Comparison of ENCODE assay signal across 8 cellular contexts in genomic region chr19:49639401-49640112, GRCh38. TPM values are rescaled to one million over a fixed set of nuclear protein-coding genes. Genes with fewer than 3 reads are reported as not detected.
DNase-seq lines count a peak whose midpoint lies in the region; ATAC-seq and TF ChIP-seq lines count a peak whose summit lies in the region.

No MANE protein-coding gene starts in this region.

- H3K27ac Mint-ChIP-seq in H9 (peak overlapping the region in 2 of 3 experiments; percentile 36 to 87; a peak in 3 of 7 replicates), WTC11 (no peak overlapping the region; the same call in 1 of the 2 replicates), glutamatergic neuron (ENCODE audit: unreplicated experiment) (peak overlapping the region; percentile 38)

- peaks cover 17% of the 10 kb centered on the region for H3K36me3 ChIP-seq in skeletal muscle satellite cell (ENCODE audit: insufficient read depth, low read length)

- H2AK5ac ChIP-seq in H9 (ENCODE audit: insufficient read length, low read length): no peak overlapping the region

- peaks cover 18% of the 10 kb centered on the region for H3K23me2 ChIP-seq in H9 (ENCODE audit: insufficient read length, low read depth, low read length, poor library complexity, severe bottlenecking)

- H2BK15ac ChIP-seq in H9 (ENCODE audit: low read depth, low read length): no peak overlapping the region

- no peak overlapping the region for H2BK5ac ChIP-seq in H9 (ENCODE audit: insufficient read length, low read length)

- H2BK20ac ChIP-seq in H9 (ENCODE audit: low read depth, low read length, poor library complexity, severe bottlenecking): no peak overlapping the region

- H3K27me3 Mint-ChIP-seq in H9 (ENCODE audit: low read depth): peaks cover 25% of the 10 kb centered on the region
- H3K27me3 Mint-ChIP-seq in WTC11 (ENCODE audit: low read depth): peaks cover 36% of the 10 kb centered on the region
- peaks cover 17% of the 10 kb centered on the region for H3K27me3 Mint-ChIP-seq in glutamatergic neuron (ENCODE audit: unreplicated experiment)

- H3K4ac ChIP-seq in H9 (ENCODE audit: low read depth, low read length): no peak overlapping the region

- CTCF ChIA-PET in WTC11 (lab: Charles Lee): interaction anchor here (0.8 to 4.7 kb wide), 19 partner anchors 8 to 174 kb away, joined by 3 to 108 read pairs (median 5); partner anchors contain the start of genes CPT1C, FUZ, PRMT1 and RCN3

- H2BK120ac ChIP-seq in H9 (ENCODE audit: low read depth, low read length, poor library complexity, severe bottlenecking): no peak overlapping the region

- H4K20me1 ChIP-seq in H9 (ENCODE audit: control insufficient read depth, insufficient read depth, insufficient read length): no peaks in the 10 kb centered on the region

- H3K27ac ChIP-seq in H9 (ENCODE audit: insufficient read length, low read depth, low read length): no peak overlapping the region

- no peak overlapping the region for H3T11ph ChIP-seq in H9 (ENCODE audit: low read length)

- H3K36me3 Mint-ChIP-seq in H9 (ENCODE audit: insufficient read depth in 1 of 3, low read depth in 3 of 3) (peaks cover 2 to 11% (median 4%) of the 10 kb centered on the region in 3 experiments; a peak in 5 of 7 replicates), WTC11 (no peaks in the 10 kb centered on the region; the same call in 1 of the 2 replicates), glutamatergic neuron (ENCODE audit: unreplicated experiment) (no peaks in the 10 kb centered on the region)

- POLR2A ChIA-PET in WTC11 (lab: Charles Lee): interaction anchor here (0.6 to 2.1 kb wide), 15 partner anchors 9 to 174 kb away, joined by 3 to 30 read pairs (median 4); partner anchors contain the start of genes AP2A1, FUZ, PRMT1 and PRR12

- H3K14ac ChIP-seq in H9 (ENCODE audit: insufficient read depth, low read length): no peak overlapping the region

- H3K27me3 ChIP-seq in H9 (ENCODE audit: insufficient read depth, low read length) (no peaks in the 10 kb centered on the region), skeletal muscle satellite cell (ENCODE audit: control insufficient read depth, insufficient read depth, low read length) (no peaks in the 10 kb centered on the region)

- no peak overlapping the region for H3K56ac ChIP-seq in H9 (ENCODE audit: insufficient read length, low read depth, low read length)

- peaks cover 9% of the 10 kb centered on the region for H3K79me2 ChIP-seq in H9 (ENCODE audit: insufficient read depth, low read length)

- peak overlapping the region; percentile 75 for H3K4me3 ChIP-seq in skeletal muscle satellite cell (ENCODE audit: low read length)

- H4K91ac ChIP-seq in H9 (ENCODE audit: insufficient read length, low read depth, low read length): no peak overlapping the region

- TF ChIP-seq CTCF in H9 (conservative IDR thresholded peaks at IDR 0.05) (no peak), WTC11 (IDR thresholded peaks at IDR 0.05) (no peak), glutamatergic neuron (IDR thresholded peaks at IDR 0.05; ENCODE audit: partially characterized antibody, unreplicated experiment) (no peak)

- H2BK12ac ChIP-seq in H9 (ENCODE audit: insufficient read length, low read depth, low read length): no peak overlapping the region

- H3K4me1 ChIP-seq in H9 (ENCODE audit: insufficient read depth, low read length): no peaks in the 10 kb centered on the region; the same call in 1 of the 2 replicates
- H3K4me1 ChIP-seq in skeletal muscle satellite cell (ENCODE audit: control insufficient read depth, insufficient read depth, low read length): peaks cover 44% of the 10 kb centered on the region

- peaks cover 62 to 75% of the 10 kb centered on the region in 2 experiments for H3K4me1 Mint-ChIP-seq in H9
- H3K4me1 Mint-ChIP-seq in WTC11: peaks cover 65% of the 10 kb centered on the region
- H3K4me1 Mint-ChIP-seq in glutamatergic neuron (ENCODE audit: low read depth, unreplicated experiment): peaks cover 44% of the 10 kb centered on the region

- no peak overlapping the region for H3K23ac ChIP-seq in H9 (ENCODE audit: insufficient read length, low read depth, low read length)

- no peak overlapping the region for H4K5ac ChIP-seq in H9 (ENCODE audit: insufficient read length, low read depth, low read length)

- peaks cover 10% of the 10 kb centered on the region for H3K79me1 ChIP-seq in H9 (ENCODE audit: insufficient read depth, low read depth, low read length, poor library complexity, severe bottlenecking)

- ATAC-seq in WTC11: no peak
- ATAC-seq in HG03095 (IDR thresholded peaks at IDR 0.05; ENCODE audit: unreplicated experiment): no peak
- no peak for ATAC-seq in GM19397 (IDR thresholded peaks at IDR 0.05; ENCODE audit: unreplicated experiment)

- H3K4me2 ChIP-seq in H9 (ENCODE audit: insufficient read depth, insufficient read length, low read length): peak overlapping the region; percentile 51
- H3K4me2 ChIP-seq in skeletal muscle satellite cell (ENCODE audit: low read length): peak overlapping the region; percentile 94

- no peak overlapping the region for H4K8ac ChIP-seq in H9 (replicated peaks; ENCODE audit: insufficient read length, low read depth, low read length)

- H3K9me3 Mint-ChIP-seq in H9: no peaks in the 10 kb centered on the region; a peak in 1 of 5 replicates
- no peaks in the 10 kb centered on the region for H3K9me3 Mint-ChIP-seq in WTC11
- H3K9me3 Mint-ChIP-seq in glutamatergic neuron (ENCODE audit: unreplicated experiment): peaks cover 14% of the 10 kb centered on the region

- peak overlapping the region; percentile 60 to 94 for H3K4me3 Mint-ChIP-seq in H9
- peak overlapping the region; percentile 99 for H3K4me3 Mint-ChIP-seq in WTC11
- peak overlapping the region; percentile 79 for H3K4me3 Mint-ChIP-seq in glutamatergic neuron (ENCODE audit: unreplicated experiment)

- no peak overlapping the region for H3K18ac ChIP-seq in H9 (ENCODE audit: insufficient read length, low read depth, low read length)

- DNase-seq in H9 (no peak), WTC11 (ENCODE audit: low spot score) (no peak), glutamatergic neuron (no peak), posterior vena cava (ENCODE audit: low spot score) (no peak), NCI-H1048 (lab: John Stamatoyannopoulos, UW) (no peak)

- H3K9ac ChIP-seq in H9 (ENCODE audit: extremely low read depth, insufficient read length, low read length): no peak overlapping the region
- peak overlapping the region; percentile 90 for H3K9ac ChIP-seq in skeletal muscle satellite cell (ENCODE audit: low read depth, low read length)

- intact Hi-C loops in posterior vena cava (cut with DNase I): loop anchor here (5.0 kb wide), 1 partner anchor 47 kb away; the partner anchor contains the start of gene PRR12 (in 2 of the 2)

- WGBS in H9 (ENCODE audit: extremely low coverage, insufficient read length, low lambda C conversion rate): no CpG with 5 or more reads among the region's 31 CpGs

- H2AFZ ChIP-seq in H9 (ENCODE audit: low read length): no peak overlapping the region

- H3K9me3 ChIP-seq in H9 (ENCODE audit: control insufficient read depth, low read depth, low read length) (no peaks in the 10 kb centered on the region), skeletal muscle satellite cell (replicated peaks; ENCODE audit: low read length) (no peaks in the 10 kb centered on the region)

TF ChIP-seq in WTC11, 78 proteins besides CTCF, POLR2A, EP300 and RAD21 (continues in another document):
- TF ChIP-seq SMAD4 (CRISPR knock-in tag; IDR thresholded peaks at IDR 0.05): no peak
- TF ChIP-seq NFYB (CRISPR knock-in tag; conservative IDR thresholded peaks at IDR 0.05; ENCODE audit: low read depth): no peak
- no peak for TF ChIP-seq USF1 (CRISPR knock-in tag; IDR thresholded peaks at IDR 0.05)
- no peak for TF ChIP-seq FOXP1 (CRISPR knock-in tag; IDR thresholded peaks at IDR 0.05; ENCODE audit: borderline replicate concordance)
- no peak for TF ChIP-seq TEAD1 (CRISPR knock-in tag; IDR thresholded peaks at IDR 0.05)
- TF ChIP-seq ELF4 (CRISPR knock-in tag; IDR thresholded peaks at IDR 0.05; ENCODE audit: low read depth): no peak
- TF ChIP-seq ZNF121 (CRISPR knock-in tag; IDR thresholded peaks at IDR 0.05): no peak
- TF ChIP-seq TEAD4 (CRISPR knock-in tag; IDR thresholded peaks at IDR 0.05): no peak
- no peak for TF ChIP-seq NFATC4 (CRISPR knock-in tag; IDR thresholded peaks at IDR 0.05)
- TF ChIP-seq ZNF232 (CRISPR knock-in tag; IDR thresholded peaks at IDR 0.05): no peak
- no peak for TF ChIP-seq NR2C2 (CRISPR knock-in tag; IDR thresholded peaks at IDR 0.05)

RNA-seq across cellular contexts. Expression of gene RRAS, which starts 0.4 kb away (rescaled TPM):
- total RNA-seq in H9 (2021) (8.3 and 9.9 TPM in 2 replicates), WTC11 (2021) (11.4 to 17.9 TPM (median 15.7 TPM) in 3 replicates), glutamatergic neuron (ENCODE audit: unreplicated experiment) (4.7 TPM), posterior vena cava (100 to 1,000 TPM; 124 to 173 TPM)
- 40.8 and 59.8 TPM in 2 replicates for total RNA-seq in skeletal muscle satellite cell (2012; rRNA removed)

RNA-seq across cellular contexts. Expression of gene SCAF1, which starts 2.5 kb away (rescaled TPM):
- total RNA-seq in H9 (2021) (85.3 and 86.4 TPM in 2 replicates), WTC11 (2021) (103 to 109 TPM (median 105 TPM) in 3 replicates), glutamatergic neuron (ENCODE audit: unreplicated experiment) (84.4 TPM), posterior vena cava (10 to 100 TPM; 43.5 to 55.1 TPM)
- total RNA-seq in skeletal muscle satellite cell (2012; rRNA removed): 17.9 and 20.0 TPM in 2 replicates

RNA-seq across cellular contexts. Expression of gene IRF3, which starts 26.1 kb away (rescaled TPM):
- total RNA-seq in H9 (2021): 185 and 205 TPM in 2 replicates
- total RNA-seq in WTC11 (2021): 149 to 165 TPM (median 154 TPM) in 3 replicates
- total RNA-seq in glutamatergic neuron (ENCODE audit: unreplicated experiment): 40.1 TPM
- total RNA-seq in skeletal muscle satellite cell (2012; rRNA removed): 36.5 and 38.7 TPM in 2 replicates
- 10 to 100 TPM; 40.6 to 50.9 TPM for total RNA-seq in posterior vena cava

RNA-seq across cellular contexts. Expression of gene BCL2L12, which starts 26.2 kb away (rescaled TPM):
- 145 and 154 TPM in 2 replicates for total RNA-seq in H9 (2021)
- 139 to 146 TPM (median 140 TPM) in 3 replicates for total RNA-seq in WTC11 (2021)
- 7.5 TPM for total RNA-seq in glutamatergic neuron (ENCODE audit: unreplicated experiment)
- total RNA-seq in skeletal muscle satellite cell (2012; rRNA removed): 5.3 and 9.0 TPM in 2 replicates
- total RNA-seq in posterior vena cava: 1 to 10 TPM; 8.5 to 9.3 TPM

RNA-seq across cellular contexts. Expression of gene PRMT1, which starts 37.5 kb away (rescaled TPM):
- total RNA-seq in H9 (2021) (504 and 505 TPM in 2 replicates), WTC11 (2021) (500 to 527 TPM (median 518 TPM) in 3 replicates), glutamatergic neuron (ENCODE audit: unreplicated experiment) (177 TPM), posterior vena cava (10 to 100 TPM; 79.1 to 91.5 TPM)
- 303 and 305 TPM in 2 replicates for total RNA-seq in skeletal muscle satellite cell (2012; rRNA removed)
